Comparison of ENCODE assay signal across 2 cellular contexts in genomic region chr9:123304340-123304691, GRCh38.
A peak's percentile ranks its signal among the peaks of the same experiment; 100 is the strongest.
TF ChIP-seq lines count a peak whose summit lies in the region.

No MANE protein-coding gene starts in this region.

TF ChIP-seq in HepG2, 621 proteins besides CTCF, POLR2A, EP300 and RAD21:
- no peak for TF ChIP-seq IRX3 (CRISPR knock-in tag; IDR thresholded peaks at IDR 0.05; ENCODE audit: borderline replicate concordance, low read depth)
- TF ChIP-seq GPN1 (CRISPR knock-in tag; IDR thresholded peaks at IDR 0.05; ENCODE audit: borderline replicate concordance): no peak
- no peak for TF ChIP-seq ZNF780A (CRISPR knock-in tag; IDR thresholded peaks at IDR 0.05)
- TF ChIP-seq AFF4 (CRISPR knock-in tag; IDR thresholded peaks at IDR 0.05): no peak
- no peak for TF ChIP-seq CC2D1A (CRISPR knock-in tag; IDR thresholded peaks at IDR 0.05)
- TF ChIP-seq ZFP36L2 (CRISPR knock-in tag; IDR thresholded peaks at IDR 0.05): no peak
- no peak for TF ChIP-seq DR1 (CRISPR knock-in tag; IDR thresholded peaks at IDR 0.05)
- no peak for TF ChIP-seq ETS1 (CRISPR knock-in tag; IDR thresholded peaks at IDR 0.05)
- no peak for TF ChIP-seq ETV6 (CRISPR knock-in tag; conservative IDR thresholded peaks at IDR 0.05)
- no peak for TF ChIP-seq NFKB2 (CRISPR knock-in tag; IDR thresholded peaks at IDR 0.05; ENCODE audit: borderline replicate concordance)
- no peak for TF ChIP-seq AKAP8 (CRISPR knock-in tag; IDR thresholded peaks at IDR 0.05)
- TF ChIP-seq RFX5 (IDR thresholded peaks at IDR 0.05; ENCODE audit: low read depth, low read length): no peak
- TF ChIP-seq ATF6 (CRISPR knock-in tag; conservative IDR thresholded peaks at IDR 0.05): no peak
- TF ChIP-seq ZNF430 (CRISPR knock-in tag; IDR thresholded peaks at IDR 0.05): no peak
- no peak for TF ChIP-seq ELF1 (CRISPR knock-in tag; IDR thresholded peaks at IDR 0.05)
- TF ChIP-seq ZNF547 (CRISPR knock-in tag; IDR thresholded peaks at IDR 0.05): no peak
- no peak for TF ChIP-seq ZNF382 (CRISPR knock-in tag; IDR thresholded peaks at IDR 0.05; ENCODE audit: borderline replicate concordance)
- no peak for TF ChIP-seq RBAK (CRISPR knock-in tag; IDR thresholded peaks at IDR 0.05)
- TF ChIP-seq ZNF121 (CRISPR knock-in tag; IDR thresholded peaks at IDR 0.05): no peak
- no peak for TF ChIP-seq FOSL2 (CRISPR knock-in tag; IDR thresholded peaks at IDR 0.05)

TF ChIP-seq in K562, 482 proteins besides CTCF, POLR2A, EP300 and RAD21:
- no peak for TF ChIP-seq TRIM28 (IDR thresholded peaks at IDR 0.05)
- TF ChIP-seq FOXK1 (CRISPR knock-in tag; IDR thresholded peaks at IDR 0.05; ENCODE audit: borderline replicate concordance): 0 out of 2 replicates have a peak, but pooled peaks have one; percentile 13
- TF ChIP-seq E2F6 (IDR thresholded peaks at IDR 0.05; ENCODE audit: borderline replicate concordance in 1 of 2, extremely low read depth in 1 of 2, insufficient read depth in 1 of 2, insufficient read length in 1 of 2, low read depth in 1 of 2, low read length in 1 of 2, poor library complexity in 1 of 2, severe bottlenecking in 1 of 2): peak in 1 of 2 experiments; percentile 18
- 0 out of 2 replicates have a peak, but pooled peaks have one; percentile 14 for TF ChIP-seq MECOM (CRISPR knock-in tag; IDR thresholded peaks at IDR 0.05)
- TF ChIP-seq RBBP5 (IDR thresholded peaks at IDR 0.05; ENCODE audit: borderline replicate concordance, insufficient read depth, low read length, poor library complexity, severe bottlenecking): peak; percentile 35
- no peak for TF ChIP-seq MXD1 (CRISPR knock-in tag; IDR thresholded peaks at IDR 0.05; ENCODE audit: borderline replicate concordance, poor library complexity, severe bottlenecking)
- 0 out of 2 replicates have a peak, but pooled peaks have one; percentile 40 for TF ChIP-seq CLOCK (CRISPR knock-in tag; IDR thresholded peaks at IDR 0.05; ENCODE audit: borderline replicate concordance)
- 0 out of 2 replicates have a peak, but pooled peaks have one; percentile 33 for TF ChIP-seq ZSCAN32 (CRISPR knock-in tag; IDR thresholded peaks at IDR 0.05)
- TF ChIP-seq ZBTB1 (CRISPR knock-in tag; IDR thresholded peaks at IDR 0.05; ENCODE audit: borderline replicate concordance, low read depth): 0 out of 2 replicates have a peak, but pooled peaks have one; percentile 25
- no peak for TF ChIP-seq CREB3 (tag; conservative IDR thresholded peaks at IDR 0.05; ENCODE audit: low read depth)
- 0 out of 2 replicates have a peak, but pooled peaks have one; percentile 39 for TF ChIP-seq ZNF830 (CRISPR knock-in tag; IDR thresholded peaks at IDR 0.05)
- peak; percentile 84 for TF ChIP-seq ZFP1 (CRISPR knock-in tag; IDR thresholded peaks at IDR 0.05)
- TF ChIP-seq RREB1 (CRISPR knock-in tag; IDR thresholded peaks at IDR 0.05): 0 out of 2 replicates have a peak, but pooled peaks have one; percentile 37
- TF ChIP-seq KLF6 (CRISPR knock-in tag; IDR thresholded peaks at IDR 0.05; ENCODE audit: borderline replicate concordance): no peak
